9 cellular contexts compared by ENCODE assay signal in genomic region chr4:74117024-74117534, GRCh38. TPM values are rescaled to one million over a fixed set of nuclear protein-coding genes. Genes with fewer than 3 reads are reported as not detected.
DNase-seq lines count a peak whose midpoint lies in the region; FAIRE-seq and TF ChIP-seq lines count a peak whose summit lies in the region.
"Had no signal": no experiment of that assay in that cellular context is flagged by ENCODE, and none has a peak within 500 bp of the region (broad histone marks: within the 10 kb centered on the region; RNA-seq: fewer than 3 reads in every experiment).

No MANE protein-coding gene starts in this region.

- no peak overlapping the region for H3K9ac ChIP-seq in kidney (ENCODE audit: low read length in 2 of 2)

- TF ChIP-seq CTCF in epithelial cell of proximal tubule (conservative IDR thresholded peaks at IDR 0.05; ENCODE audit: low read depth, low read length) (no peak), kidney (IDR thresholded peaks at IDR 0.05; ENCODE audit: borderline replicate concordance, extremely low read depth, insufficient read depth) (no peak), D721Med (IDR thresholded peaks at IDR 0.05; ENCODE audit: insufficient read depth, missing control alignments) (no peak)

- no peaks in the 10 kb centered on the region for H3K36me3 ChIP-seq in kidney (ENCODE audit: control insufficient read depth in 1 of 2, insufficient read depth in 2 of 2, low read length in 2 of 2)

- H3K27ac ChIP-seq in kidney (ENCODE audit: low read depth in 2 of 2, low read length in 2 of 2), result no peak overlapping the region

- DNase-seq in AG08396 (ENCODE audit: low spot score) (peak; percentile 78), NCI-H345 treated with DMSO at 0.1 percent for 48 hours (lab: John Stamatoyannopoulos, UW; ENCODE audit: unreplicated experiment) (peak; percentile 40), epithelial cell of proximal tubule (ENCODE audit: low read depth) (peak; percentile 99), mucosa of gallbladder (ENCODE audit: low spot score) (peak; percentile 74), AML-193 (lab: John Stamatoyannopoulos, UW) (no peak), kidney (no peak), D721Med (ENCODE audit: insufficient read length, low spot score) (no peak), germinal center (ENCODE audit: low spot score) (no peak)

- H3K9me3 ChIP-seq in kidney (ENCODE audit: control insufficient read depth in 1 of 2, low read length in 2 of 2), result no peaks in the 10 kb centered on the region

- peaks cover 0 to 5% of the 10 kb centered on the region in 2 donors for H3K4me1 ChIP-seq in kidney (ENCODE audit: control insufficient read depth in 1 of 2, insufficient read depth in 1 of 2, low read depth in 1 of 2, low read length in 2 of 2)

- H3K4me3 ChIP-seq in epithelial cell of proximal tubule (ENCODE audit: low read depth, low read length) (no peak overlapping the region), kidney (ENCODE audit: low read length in 2 of 2) (no peak overlapping the region)
- H3K4me3 ChIP-seq: skin epidermis had no signal

- intact Hi-C loops in kidney (cut with DNase I), result no loop called here

- FAIRE-seq in kidney (lab: Jason Lieb, UNC) (no peak), D721Med (lab: Jason Lieb, UNC) (no peak)

RNA-seq across cellular contexts. Expression of gene CXCL2, which starts 18.1 kb away (rescaled TPM):
- total RNA-seq in epithelial cell of proximal tubule, result 17.7 and 18.6 TPM in 2 replicates
- 2.8 TPM for total RNA-seq in mucosa of gallbladder
- total RNA-seq in kidney, result 17.8 TPM
- polyA plus RNA-seq in kidney (ENCODE audit: insufficient read depth, low read depth, low replicate concordance), result 16.9 TPM

RNA-seq across cellular contexts. Expression of gene MTHFD2L, which starts 40.8 kb away (rescaled TPM):
- total RNA-seq in epithelial cell of proximal tubule, result 5.5 and 15.4 TPM in 2 replicates
- 6.8 TPM for total RNA-seq in mucosa of gallbladder
- 16.3 TPM for total RNA-seq in kidney
- 12.3 TPM for polyA plus RNA-seq in kidney (ENCODE audit: insufficient read depth, low read depth, low replicate concordance)

Comparison
In these comparisons a context has a peak if more than half of its experiments do, and no peak if none do; other contexts are left out.
1. DNase-seq: peak in AG08396 (single experiment), NCI-H345 treated with DMSO at 0.1 percent for 48 hours (single experiment), epithelial cell of proximal tubule (single experiment) and mucosa of gallbladder (single experiment); none in AML-193 (0 of 2), kidney (single experiment), D721Med (single experiment) and germinal center (single experiment).